8 cellular contexts compared by ENCODE assay signal in genomic region chr17:59332890-59333377, GRCh38. TPM values are rescaled to one million over a fixed set of nuclear protein-coding genes. Genes with fewer than 3 reads are reported as not detected.
A peak's percentile ranks its signal among the peaks of the same experiment; 100 is the strongest.
DNase-seq lines count a peak whose midpoint lies in the region; ATAC-seq, FAIRE-seq and TF ChIP-seq lines count a peak whose summit lies in the region.

No MANE protein-coding gene starts in this region.

- ATAC-seq in CD4-positive, alpha-beta T cell (ENCODE audit: poor library complexity) = no peak

- H4K91ac ChIP-seq in H1 (replicated peaks; ENCODE audit: insufficient read length, low read length) = no peak overlapping the region

- H2BK120ac ChIP-seq in H1 (replicated peaks; ENCODE audit: low read depth, low read length) = no peak overlapping the region

- no peak overlapping the region for H3K23ac ChIP-seq in H1 (ENCODE audit: insufficient read length)

- no peaks in the 10 kb centered on the region for H3K27me3 ChIP-seq in CD4-positive, alpha-beta T cell (ENCODE audit: control insufficient read depth, insufficient read depth, low read length)
- H3K27me3 ChIP-seq in NT2/D1 (ENCODE audit: insufficient read depth, insufficient read length) = peaks cover 23% of the 10 kb centered on the region
- H3K27me3 ChIP-seq in H1 (replicated peaks in 1 of 4; ENCODE audit: control insufficient read depth in 3 of 4, extremely low read depth in 1 of 4, insufficient read depth in 3 of 4, low read length in 3 of 4) = peaks cover 1 to 22% (median 14%) of the 10 kb centered on the region in 4 experiments; a peak in 6 of 7 replicates
- no peaks in the 10 kb centered on the region for H3K27me3 ChIP-seq in muscle layer of colon (ENCODE audit: control insufficient read depth in 1 of 2, insufficient read depth in 2 of 2, low read length in 2 of 2)
- no peaks in the 10 kb centered on the region for H3K27me3 ChIP-seq in vagina

- H2BK5ac ChIP-seq in H1 (ENCODE audit: low read depth, low read length) = no peak overlapping the region

- no peak overlapping the region for H4K8ac ChIP-seq in H1 (ENCODE audit: extremely low read depth, insufficient read depth, low read length)

- POLR2A ChIA-PET in CD4-positive, alpha-beta T cell (lab: Charles Lee) = interaction anchor here (0.9 to 3.1 kb wide), 10 partner anchors 10 to 123 kb away, joined by 3 to 43 read pairs (median 4); partner anchors contain the start of gene SMG8
- POLR2A ChIA-PET in H1 (lab: Charles Lee; ENCODE audit: partially characterized antibody) = no interaction called here

- intact Hi-C loops in CD4-positive, alpha-beta T cell (cut with DNase I, micrococcal nuclease) = loop anchor here (1.0 to 5.0 kb wide), 2 partner anchors 9 to 34 kb away; no protein-coding TSS in a partner anchor
- intact Hi-C loops in vagina (cut with DNase I) = loop anchor here (2.0 to 5.0 kb wide), 2 partner anchors 42 to 94 kb away; no protein-coding TSS in a partner anchor

- no peaks in the 10 kb centered on the region for H3K9me3 Mint-ChIP-seq in CD4-positive, alpha-beta T cell

- peak overlapping the region; percentile 96 for H3K4me3 Mint-ChIP-seq in CD4-positive, alpha-beta T cell

- peaks cover 9% of the 10 kb centered on the region for H3K23me2 ChIP-seq in H1 (ENCODE audit: low read depth, low read length)

- no peak for TF ChIP-seq RAD21 in H1 (IDR thresholded peaks at IDR 0.05 in 1 of 2, conservative IDR thresholded peaks at IDR 0.05 in 1 of 2; ENCODE audit: low read depth in 2 of 2, low read length in 2 of 2)

- TF ChIP-seq CTCF in CD4-positive, alpha-beta T cell (IDR thresholded peaks at IDR 0.05) = no peak
- TF ChIP-seq CTCF in H1 (IDR thresholded peaks at IDR 0.05; ENCODE audit: control extremely low read depth in 1 of 3, insufficient read depth in 1 of 3, low read depth in 1 of 3, low read length in 3 of 3) = no peak
- no peak for TF ChIP-seq CTCF in vagina (IDR thresholded peaks at IDR 0.05)
- TF ChIP-seq CTCF in GM10266 (IDR thresholded peaks at IDR 0.05; ENCODE audit: control insufficient read depth, insufficient read depth, low read depth, missing control alignments) = no peak

- no peak overlapping the region for H2AFZ ChIP-seq in H1 (ENCODE audit: low read length)

- no peak overlapping the region for H3K56ac ChIP-seq in H1 (replicated peaks; ENCODE audit: insufficient read length, low read depth, low read length)

- no peak overlapping the region for H2BK20ac ChIP-seq in H1 (ENCODE audit: low read length)

- peaks cover 76% of the 10 kb centered on the region for H3K4me1 Mint-ChIP-seq in CD4-positive, alpha-beta T cell (ENCODE audit: low read depth)

- no peaks in the 10 kb centered on the region; a peak in 1 of 4 replicates for H3K79me2 ChIP-seq in H1 (ENCODE audit: control insufficient read depth in 1 of 2, insufficient read depth in 2 of 2, low read length in 2 of 2)

- H4K5ac ChIP-seq in H1 (ENCODE audit: insufficient read length, low read depth, low read length) = no peak overlapping the region

- H3K18ac ChIP-seq in H1 (ENCODE audit: extremely low read depth, low read length) = no peak overlapping the region

- H3K4ac ChIP-seq in H1 (replicated peaks; ENCODE audit: insufficient read length, low read depth, low read length) = no peak overlapping the region

- H4K20me1 ChIP-seq in H1 (replicated peaks in 1 of 2; ENCODE audit: control insufficient read depth in 1 of 2, insufficient read depth in 2 of 2, low read length in 2 of 2) = peaks cover 3 to 6% of the 10 kb centered on the region in 2 experiments

- H3K4me1 ChIP-seq in NT2/D1 (ENCODE audit: insufficient read depth, insufficient read length) = peaks cover 13% of the 10 kb centered on the region
- H3K4me1 ChIP-seq in H1 (replicated peaks in 1 of 4; ENCODE audit: control insufficient read depth in 3 of 4, insufficient read depth in 4 of 4, low read length in 3 of 4) = peaks cover 10 to 19% (median 14%) of the 10 kb centered on the region in 4 experiments; a peak in 6 of 7 replicates
- peaks cover 62% of the 10 kb centered on the region for H3K4me1 ChIP-seq in muscle layer of colon (ENCODE audit: insufficient read depth, low read length)
- peaks cover 72% of the 10 kb centered on the region for H3K4me1 ChIP-seq in vagina

- H3K4me3 ChIP-seq in NT2/D1 (ENCODE audit: insufficient read length, low read depth) = peak overlapping the region; percentile 76
- H3K4me3 ChIP-seq in H1 (ENCODE audit: extremely low read depth in 1 of 4, insufficient read depth in 2 of 4, low read depth in 3 of 4, low read length in 4 of 4) = peak overlapping the region; percentile 63 to 79 (median 66)
- H3K4me3 ChIP-seq in muscle layer of colon (ENCODE audit: low read depth in 1 of 2, low read length in 2 of 2) = peak overlapping the region; percentile 93 to 97
- peak overlapping the region; percentile 77 to 89 for H3K4me3 ChIP-seq in vagina

- no peak for TF ChIP-seq POLR2A in H1 (IDR thresholded peaks at IDR 0.05; ENCODE audit: control extremely low read depth in 1 of 2, low read depth in 2 of 2, low read length in 2 of 2)
- no peak for TF ChIP-seq POLR2A in vagina (IDR thresholded peaks at IDR 0.05)

- H3K14ac ChIP-seq in H1 (ENCODE audit: insufficient read length) = no peak overlapping the region

- H2AK5ac ChIP-seq in H1 (ENCODE audit: low read depth, low read length) = no peak overlapping the region

- no peak overlapping the region for H2BK12ac ChIP-seq in H1 (ENCODE audit: low read depth, low read length)

- no peak for FAIRE-seq in H1 (lab: Jason Lieb, UNC)

- no peak for TF ChIP-seq EP300 in H1 (IDR thresholded peaks at IDR 0.05; ENCODE audit: borderline replicate concordance in 1 of 2, low read depth in 2 of 2, low read length in 2 of 2)

- H3K27me3 Mint-ChIP-seq in CD4-positive, alpha-beta T cell = no peaks in the 10 kb centered on the region

- H3K27ac ChIP-seq in CD4-positive, alpha-beta T cell (ENCODE audit: low read depth, low read length) = peak overlapping the region; percentile 49
- H3K27ac ChIP-seq in H1 (ENCODE audit: low read depth, low read length) (no peak overlapping the region), muscle layer of colon (ENCODE audit: low read depth, low read length) (peak overlapping the region; percentile 99), vagina (peak overlapping the region; percentile 88)

- H3K36me3 ChIP-seq in NT2/D1 (ENCODE audit: insufficient read depth, insufficient read length, low read length) = no peaks in the 10 kb centered on the region
- no peaks in the 10 kb centered on the region for H3K36me3 ChIP-seq in H1 (ENCODE audit: control insufficient read depth in 2 of 4, insufficient read depth in 4 of 4, low read length in 3 of 4)
- no peaks in the 10 kb centered on the region for H3K36me3 ChIP-seq in muscle layer of colon (ENCODE audit: insufficient read depth, low read length)
- no peaks in the 10 kb centered on the region for H3K36me3 ChIP-seq in vagina

- H3K9me3 ChIP-seq in CD4-positive, alpha-beta T cell (ENCODE audit: control insufficient read depth, low read length) = no peaks in the 10 kb centered on the region
- H3K9me3 ChIP-seq in NT2/D1 (ENCODE audit: insufficient read depth, low read length) (no peaks in the 10 kb centered on the region), H1 (ENCODE audit: insufficient read depth in 2 of 2, low read depth in 1 of 2, low read length in 1 of 2) (no peaks in the 10 kb centered on the region), muscle layer of colon (ENCODE audit: low read length) (no peaks in the 10 kb centered on the region), vagina (no peaks in the 10 kb centered on the region)

- DNase-seq in CD4-positive, alpha-beta T cell = no peak
- DNase-seq in NT2/D1 (ENCODE audit: low read depth, low spot score) (no peak), H1 (ENCODE audit: low read depth in 1 of 2, low spot score in 2 of 2) (no peak), vagina (ENCODE audit: extremely low spot score in 2 of 2) (peak in 1 of 2 donors; percentile 90), GM10266 (ENCODE audit: extremely low spot score) (no peak), NCI-H1930 (lab: John Stamatoyannopoulos, UW) (no peak), NCI-H748 treated with DMSO at 0.1 percent for 48 hours (lab: John Stamatoyannopoulos, UW) (no peak)

- CTCF ChIA-PET in CD4-positive, alpha-beta T cell (lab: Charles Lee) = interaction anchor here (0.6 to 0.9 kb wide), 2 partner anchors 22 to 103 kb away, joined by 4 to 5 read pairs; no protein-coding TSS in a partner anchor
- CTCF ChIA-PET in H1 (lab: Charles Lee; ENCODE audit: partially characterized antibody) = interaction anchor here (0.5 to 10.4 kb wide), 8 partner anchors 10 to 238 kb away, joined by 3 to 104 read pairs (median 4); no protein-coding TSS in a partner anchor

- H3K79me1 ChIP-seq in H1 (ENCODE audit: low read depth, low read length) = no peaks in the 10 kb centered on the region

- peak overlapping the region; percentile 87 to 93 for H3K4me2 ChIP-seq in H1 (ENCODE audit: insufficient read depth in 1 of 2, low read depth in 2 of 2, low read length in 2 of 2)

- no peak overlapping the region for H2BK15ac ChIP-seq in H1 (ENCODE audit: low read length)

- H3K27ac Mint-ChIP-seq in CD4-positive, alpha-beta T cell = peak overlapping the region; percentile 91

- H3K36me3 Mint-ChIP-seq in CD4-positive, alpha-beta T cell (ENCODE audit: low read depth) = peaks cover 9% of the 10 kb centered on the region

- H3K9ac ChIP-seq in NT2/D1 (ENCODE audit: insufficient read length, low read depth) (peak overlapping the region; percentile 76), H1 (replicated peaks in 1 of 4; ENCODE audit: extremely low read depth in 1 of 4, low read depth in 3 of 4, low read length in 3 of 4) (no peak overlapping the region), muscle layer of colon (ENCODE audit: low read length) (peak overlapping the region; percentile 39)

- WGBS in H1 (ENCODE audit: extremely low coverage in 1 of 2, insufficient coverage in 1 of 2, insufficient read length in 1 of 2, insufficient replicate concordance in 2 of 2, low coverage in 1 of 2, low lambda C conversion rate in 2 of 2, missing lambda C conversion rate in 1 of 2), 2 experiments = 62% methylated on average over 8 of the region's 8 CpGs; no CpG with 5 or more reads in 1 of the 2 experiments

TF ChIP-seq in H1, 55 proteins besides CTCF, POLR2A, EP300 and RAD21:
- TF ChIP-seq PHF8 (conservative IDR thresholded peaks at IDR 0.05; ENCODE audit: low read depth, low read length) (no peak), CHD1 (IDR thresholded peaks at IDR 0.05; ENCODE audit: low read depth, low read length) (no peak)

RNA-seq across cellular contexts. Expression of gene YPEL2, which starts 1.5 kb away (rescaled TPM):
- total RNA-seq in CD4-positive, alpha-beta T cell = 10 to 100 TPM; 69.1 to 71.6 TPM
- total RNA-seq in H1 (2021; fragmentation: NEBNext Ultra II Directional; extraction: Animal tissue kit (Norgen Biotek cat#: 25700)) = 3.2 and 3.5 TPM in 2 replicates
- 1.4 and 1.6 TPM in 2 replicates for polyA plus RNA-seq in H1 (2011; rRNA removed)
- 2.1 TPM for polyA plus RNA-seq in H1 (2011; cell fraction: cytosol; rRNA removed)
- polyA plus RNA-seq in H1 (2011; cell fraction: nucleus; rRNA removed) = 2.4 TPM
- polyA plus RNA-seq in H1 (2012, experiment 1 of 2) = 1.8 to 2.8 TPM (median 2.2 TPM) in 4 replicates
- polyA plus RNA-seq in H1 (2012, experiment 2 of 2) = 0.28 TPM
- polyA plus RNA-seq in H1 (2013, experiment 1 of 2) = 1.1 TPM
- polyA plus RNA-seq in H1 (2013, experiment 2 of 2) = 1.3 TPM
- polyA minus RNA-seq in H1 (2011; rRNA and poly(A)+ RNA removed) = 6.0 and 6.5 TPM in 2 replicates
- 4.3 TPM for polyA minus RNA-seq in H1 (2011; cell fraction: cytosol; rRNA and poly(A)+ RNA removed)
- 5.6 TPM for polyA minus RNA-seq in H1 (2011; cell fraction: nucleus; rRNA and poly(A)+ RNA removed)
- total RNA-seq in vagina = 16.7 TPM

Comparison
In these comparisons a context has a peak if more than half of its experiments do, and no peak if none do; other contexts are left out.
1. H3K9ac ChIP-seq: peak in NT2/D1 (single experiment) and muscle layer of colon (single experiment); none in H1 (0 of 4).
2. Peak in every context shown above with its lines, with median percentiles within 50 percentile points of each other: H3K4me3 ChIP-seq.